12 cellular contexts compared by ENCODE assay signal in the genomic region with DNA sequence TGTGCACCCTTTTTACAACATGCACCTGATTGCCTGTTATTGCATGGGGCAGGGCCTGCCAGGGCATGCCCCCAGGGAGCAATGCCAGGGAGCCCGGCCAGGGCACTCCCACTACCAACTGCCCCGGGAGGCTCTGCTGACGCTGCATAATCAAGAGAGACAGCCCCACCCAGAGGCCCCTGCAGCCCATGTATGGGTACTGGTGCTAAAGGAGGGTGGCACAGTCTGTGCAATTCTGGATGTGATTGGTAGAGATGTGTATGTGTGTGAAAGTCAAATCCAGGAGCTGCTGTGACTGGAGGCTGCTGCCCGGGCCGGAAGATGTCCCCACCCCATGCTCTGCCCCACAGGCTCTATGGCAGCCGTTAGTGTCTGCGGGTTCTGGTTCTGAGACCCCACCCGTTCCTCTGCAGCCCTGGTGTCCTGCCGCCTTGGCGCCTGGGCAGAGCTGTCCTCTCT. TPM values are rescaled to one million over a fixed set of nuclear protein-coding genes. Genes with fewer than 3 reads are reported as not detected.
DNase-seq lines count a peak whose midpoint lies in the region; ATAC-seq, FAIRE-seq and TF ChIP-seq lines count a peak whose summit lies in the region.
"Had no signal": no experiment of that assay in that cellular context is flagged by ENCODE, and none has a peak within 500 bp of the region (broad histone marks: within the 10 kb centered on the region; RNA-seq: fewer than 3 reads in every experiment).

No MANE protein-coding gene starts in this region.

- TF ChIP-seq CTCF in C4-2B (conservative IDR thresholded peaks at IDR 0.05) (no peak), HepG2 (CRISPR knock-in tag; IDR thresholded peaks at IDR 0.05) (no peak), A673 (conservative IDR thresholded peaks at IDR 0.05; ENCODE audit: low read depth, low read length) (no peak)

- ATAC-seq in HepG2: no peak

- TF ChIP-seq EP300 in HepG2 (IDR thresholded peaks at IDR 0.05; ENCODE audit: low read depth in 2 of 2, low read length in 2 of 2): no peak
- TF ChIP-seq EP300 in HepG2 (CRISPR knock-in tag; IDR thresholded peaks at IDR 0.05; ENCODE audit: borderline replicate concordance): no peak

- H3K4me3 ChIP-seq in HepG2 (replicated peaks in 1 of 3; ENCODE audit: insufficient read depth in 1 of 3, low read depth in 2 of 3, low read length in 3 of 3) (no peak overlapping the region), A673 (ENCODE audit: low read depth, low read length, poor library complexity, severe bottlenecking) (no peak overlapping the region)
- H3K4me3 ChIP-seq: ovary had no signal

- POLR2A ChIA-PET in HepG2 (lab: Yijun Ruan, JAX) (no interaction called here), A673 (lab: Charles Lee; ENCODE audit: low non-redundant PET) (no interaction called here)

- H4K20me1 ChIP-seq in HepG2 (ENCODE audit: insufficient read depth, low read length): no peaks in the 10 kb centered on the region

- peak; percentile 85 for DNase-seq in NCI-H1105 (lab: John Stamatoyannopoulos, UW)
- DNase-seq in SW480 (ENCODE audit: low spot score): peak; percentile 64
- no peak for DNase-seq in HepG2 (ENCODE audit: low spot score)
- DNase-seq in A673 (ENCODE audit: low spot score): no peak
- no peak for DNase-seq in putamen (ENCODE audit: low spot score)
- DNase-seq in RKO (ENCODE audit: low spot score): no peak
- no peak for DNase-seq in activated CD8-positive, alpha-beta memory T cell treated with anti-CD3 and anti-CD28 coated beads for 24 hours
- DNase-seq: activated naive CD4-positive, alpha-beta T cell treated with anti-CD3 and anti-CD28 coated beads for 36 hours; NCI-H2029 treated with DMSO at 0.1 percent for 48 hours had no signal

- BruUV-seq in HepG2 (replicated peaks; lab: Mats Ljungman, UMichigan): no TSS peak
- no TSS peak for BruUV-seq in A673 (replicated peaks; lab: Mats Ljungman, UMichigan)

- peak overlapping the region; percentile 18 for H3K27ac ChIP-seq in C4-2B
- H3K27ac ChIP-seq in HepG2 (ENCODE audit: extremely low read length, insufficient read depth, low read length): no peak overlapping the region
- no peak overlapping the region for H3K27ac ChIP-seq in A673 (ENCODE audit: low read depth, low read length, poor library complexity, severe bottlenecking)
- H3K27ac ChIP-seq: ovary had no signal

- WGBS in HepG2 (ENCODE audit: low lambda C conversion rate): 72% methylated on average over 6 of the region's 10 CpGs

- H3K79me2 ChIP-seq in HepG2 (ENCODE audit: insufficient read depth, low read length): no peaks in the 10 kb centered on the region

- no peaks in the 10 kb centered on the region for H3K36me3 ChIP-seq in HepG2 (replicated peaks in 1 of 2; ENCODE audit: control insufficient read depth in 1 of 2, insufficient read depth in 2 of 2, low read length in 2 of 2)
- H3K36me3 ChIP-seq in A673 (ENCODE audit: insufficient read depth, low read length, poor library complexity, severe bottlenecking): no peaks in the 10 kb centered on the region
- H3K36me3 ChIP-seq: ovary had no signal

- H3K27me3 ChIP-seq in HepG2 (ENCODE audit: control insufficient read depth in 1 of 2, insufficient read depth in 2 of 2, low read length in 2 of 2) (peaks cover 0 to 19% of the 10 kb centered on the region in 2 experiments; a peak in 3 of 5 replicates), A673 (replicated peaks; ENCODE audit: insufficient read depth, low read depth, low read length, poor library complexity) (no peaks in the 10 kb centered on the region)
- H3K27me3 ChIP-seq: ovary had no signal

- no peaks in the 10 kb centered on the region for H3K9me3 ChIP-seq in HepG2 (ENCODE audit: low read length)
- no peaks in the 10 kb centered on the region for H3K9me3 ChIP-seq in A673 (ENCODE audit: low read depth, low read length, poor library complexity, severe bottlenecking)
- H3K9me3 ChIP-seq: ovary had no signal

- H2AFZ ChIP-seq in HepG2 (ENCODE audit: low read length): no peak overlapping the region

- no peak for TF ChIP-seq POLR2A in HepG2 (IDR thresholded peaks at IDR 0.05; ENCODE audit: insufficient read depth in 1 of 2, low read depth in 2 of 2, low read length in 2 of 2)

- TF ChIP-seq RAD21 in HepG2 (CRISPR knock-in tag; IDR thresholded peaks at IDR 0.05): no peak

- CTCF ChIA-PET in HepG2 (lab: Yijun Ruan, JAX; ENCODE audit: low intra/inter-chr PET ratio, low total read pairs) (no interaction called here), A673 (lab: Charles Lee) (no interaction called here)

- no peak overlapping the region for H3K4me2 ChIP-seq in HepG2 (ENCODE audit: low read depth, low read length)

- no peak overlapping the region for H3K9ac ChIP-seq in HepG2 (ENCODE audit: insufficient read depth, low read depth, low read length)

- no peak for FAIRE-seq in HepG2 (lab: Jason Lieb, UNC)

- intact Hi-C loops in HepG2 (cut with micrococcal nuclease; ENCODE audit: unreplicated experiment) (no loop called here), A673 (cut with micrococcal nuclease; ENCODE audit: unreplicated experiment) (no loop called here)

- in situ Hi-C loops in HepG2 (cut with HindIII; ENCODE audit: extremely low pct_ligation_motif_present, low pct_unique_long_range_greater_than_20kb): no loop called here

- peaks cover 9% of the 10 kb centered on the region for H3K4me1 ChIP-seq in HepG2 (ENCODE audit: insufficient read depth, low read length)
- H3K4me1 ChIP-seq in A673 (ENCODE audit: insufficient read depth, low read length, poor library complexity, severe bottlenecking): peaks cover 6% of the 10 kb centered on the region

TF ChIP-seq in HepG2, 621 proteins besides CTCF, POLR2A, EP300 and RAD21:
- TF ChIP-seq MAFF (IDR thresholded peaks at IDR 0.05; ENCODE audit: low read depth, low read length): 0 out of 2 replicates have a peak, but pooled peaks have one; percentile 12
- no peak for TF ChIP-seq GTF3A (CRISPR knock-in tag; conservative IDR thresholded peaks at IDR 0.05)
- peak in 1 of 2 experiments; percentile 38; a peak in 2 of 4 replicates for TF ChIP-seq MAFK (conservative IDR thresholded peaks at IDR 0.05 in 1 of 2, IDR thresholded peaks at IDR 0.05 in 1 of 2; ENCODE audit: low read length in 2 of 2)
TF ChIP-seq in HepG2: peak in this region for 2.

RNA-seq across cellular contexts. Expression of a gene that starts 3.9 kb away (rescaled TPM):
- 0.09 and 0.11 TPM in 2 replicates for total RNA-seq in HepG2 (2016; rRNA removed; fragmentation: Illumina TruSeq; extraction: Trizol)
- not detected in 2 replicates for total RNA-seq in HepG2 (2016; cell fraction: cytosol; rRNA removed; fragmentation: Illumina TruSeq; extraction: Trizol; ENCODE audit: low read depth)
- 0.03 and 0.13 TPM in 2 replicates for total RNA-seq in HepG2 (2016; cell fraction: insoluble cytoplasmic fraction; rRNA removed; fragmentation: Illumina TruSeq; extraction: Trizol)
- 0.03 TPM in 2 replicates for total RNA-seq in HepG2 (2016; cell fraction: membrane; rRNA removed; fragmentation: Illumina TruSeq; extraction: Trizol)
- 0.09 TPM in 1 of 2 replicates, not detected in the other for total RNA-seq in HepG2 (2016; cell fraction: nucleus; rRNA removed; fragmentation: Illumina TruSeq; extraction: Trizol)
- 0.13 and 0.14 TPM in 2 replicates for polyA plus RNA-seq in HepG2 (2011; rRNA removed)
- 0.09 and 0.15 TPM in 2 replicates for polyA plus RNA-seq in HepG2 (2011; cell fraction: cytosol; rRNA removed)
- polyA plus RNA-seq in HepG2 (2011; cell fraction: nucleus; rRNA removed): 0.28 and 0.82 TPM in 2 replicates
- polyA plus RNA-seq in HepG2 (2012): 0.20 and 0.31 TPM in 2 replicates
- polyA plus RNA-seq in HepG2 (2016; cell fraction: cytosol; fragmentation: Illumina TruSeq; extraction: Trizol; ENCODE audit: low read depth): 0.02 and 0.08 TPM in 2 replicates
- polyA plus RNA-seq in HepG2 (2016; cell fraction: insoluble cytoplasmic fraction; fragmentation: Illumina TruSeq; extraction: Trizol; ENCODE audit: low read depth): 0.03 and 0.09 TPM in 2 replicates
- 0.06 TPM in 1 of 2 replicates, not detected in the other for polyA plus RNA-seq in HepG2 (2016; cell fraction: membrane; fragmentation: Illumina TruSeq; extraction: Trizol; ENCODE audit: low read depth)
- polyA plus RNA-seq in HepG2 (2016; cell fraction: nucleus; fragmentation: Illumina TruSeq; extraction: Trizol; ENCODE audit: insufficient read depth, low read depth): 0.14 TPM in 1 of 2 replicates, not detected in the other
- 0.14 and 1.5 TPM in 2 replicates for polyA minus RNA-seq in HepG2 (2011; rRNA and poly(A)+ RNA removed; ENCODE audit: low replicate concordance)
- 0.09 and 0.20 TPM in 2 replicates for polyA minus RNA-seq in HepG2 (2011; cell fraction: cytosol; rRNA and poly(A)+ RNA removed)
- 0.13 and 0.25 TPM in 2 replicates for polyA minus RNA-seq in HepG2 (2011; cell fraction: nucleus; rRNA and poly(A)+ RNA removed)
- total RNA-seq in A673 (2021): 5.1 and 5.7 TPM in 2 replicates
- polyA plus RNA-seq: CD4-positive, CD25-positive, alpha-beta regulatory T cell had no signal

Comparison
In these comparisons a context has a peak if more than half of its experiments do, and no peak if none do; other contexts are left out.
1. DNase-seq: peak in NCI-H1105 (single experiment) and SW480 (single experiment); none in HepG2 (single experiment), A673 (single experiment), putamen (single experiment), RKO (single experiment) and activated CD8-positive, alpha-beta memory T cell treated with anti-CD3 and anti-CD28 coated beads for 24 hours (single experiment).